1 cellular context compared by ENCODE assay signal in genomic region chr6:167398214-167399050, GRCh38.
TF ChIP-seq lines count a peak whose summit lies in the region.

No MANE protein-coding gene starts in this region.

TF ChIP-seq in HepG2, 621 proteins besides CTCF, POLR2A, EP300 and RAD21 (continued from another document and continues in another):
- TF ChIP-seq SNAPC4 (CRISPR knock-in tag; IDR thresholded peaks at IDR 0.05) (0 out of 2 replicates have a peak, but pooled peaks have one; percentile 61), RARG (CRISPR knock-in tag; IDR thresholded peaks at IDR 0.05; ENCODE audit: low read depth) (no peak), POLR2AphosphoS5 (IDR thresholded peaks at IDR 0.05; ENCODE audit: low read depth, low read length) (peak; percentile 33; the same call in 1 of the 2 replicates), ATRX (CRISPR knock-in tag; IDR thresholded peaks at IDR 0.05; ENCODE audit: borderline replicate concordance) (no peak), ADNP (CRISPR knock-in tag; IDR thresholded peaks at IDR 0.05) (no peak), GTF2F1 (IDR thresholded peaks at IDR 0.05; ENCODE audit: low read length) (no peak), ZNF275 (CRISPR knock-in tag; IDR thresholded peaks at IDR 0.05; ENCODE audit: borderline replicate concordance) (peak; percentile 96), PAX8 (CRISPR knock-in tag; IDR thresholded peaks at IDR 0.05; ENCODE audit: borderline replicate concordance) (no peak), TBX2 (CRISPR knock-in tag; IDR thresholded peaks at IDR 0.05; ENCODE audit: borderline replicate concordance) (peak; percentile 99), MNT (IDR thresholded peaks at IDR 0.05) (0 out of 2 replicates have a peak, but pooled peaks have one; percentile 5), ZNF674 (CRISPR knock-in tag; IDR thresholded peaks at IDR 0.05; ENCODE audit: low read depth) (no peak), ISX (CRISPR knock-in tag; conservative IDR thresholded peaks at IDR 0.05) (no peak), ZNF547 (CRISPR knock-in tag; IDR thresholded peaks at IDR 0.05) (peak; percentile 82), ZBTB38 (CRISPR knock-in tag; IDR thresholded peaks at IDR 0.05) (peak; percentile 97), HNF1B (CRISPR knock-in tag; IDR thresholded peaks at IDR 0.05) (peak; percentile 99), NR0B2 (CRISPR knock-in tag; IDR thresholded peaks at IDR 0.05) (no peak), ZNF75D (CRISPR knock-in tag; IDR thresholded peaks at IDR 0.05; ENCODE audit: borderline replicate concordance) (no peak), NFE2L1 (CRISPR knock-in tag; IDR thresholded peaks at IDR 0.05; ENCODE audit: borderline replicate concordance) (no peak), ZBTB3 (CRISPR knock-in tag; IDR thresholded peaks at IDR 0.05; ENCODE audit: borderline replicate concordance, low read depth) (no peak), KDM2A (CRISPR knock-in tag; IDR thresholded peaks at IDR 0.05; ENCODE audit: borderline replicate concordance, low read depth) (peak; percentile 63; the same call in 1 of the 2 replicates), ARNT2 (CRISPR knock-in tag; IDR thresholded peaks at IDR 0.05; ENCODE audit: low read depth) (0 out of 2 replicates have a peak, but pooled peaks have one; percentile 55), HCFC1 (IDR thresholded peaks at IDR 0.05; ENCODE audit: low read depth, low read length) (no peak), CHD2 (IDR thresholded peaks at IDR 0.05; ENCODE audit: low read depth, low read length) (no peak), ETS1 (CRISPR knock-in tag; IDR thresholded peaks at IDR 0.05) (no peak), ZNF160 (CRISPR knock-in tag; IDR thresholded peaks at IDR 0.05) (peak; percentile 82; the same call in 1 of the 2 replicates), ATM (IDR thresholded peaks at IDR 0.05; ENCODE audit: borderline replicate concordance) (no peak), PAF1 (CRISPR knock-in tag; IDR thresholded peaks at IDR 0.05) (no peak), REST (IDR thresholded peaks at IDR 0.05; ENCODE audit: borderline replicate concordance in 1 of 2, low read depth in 1 of 2, low read length in 2 of 2) (peak in 1 of 2 experiments; percentile 79; a peak in 2 of 4 replicates), MEIS1 (CRISPR knock-in tag; IDR thresholded peaks at IDR 0.05; ENCODE audit: borderline replicate concordance) (no peak; the same call in 1 of the 2 replicates), ZNF256 (CRISPR knock-in tag; conservative IDR thresholded peaks at IDR 0.05) (no peak; the same call in 1 of the 2 replicates), SMAD3 (CRISPR knock-in tag; IDR thresholded peaks at IDR 0.05) (peak; percentile 94; the same call in 1 of the 2 replicates), SIX4 (CRISPR knock-in tag; IDR thresholded peaks at IDR 0.05) (peak; percentile 53; the same call in 1 of the 2 replicates), MTF2 (CRISPR knock-in tag; IDR thresholded peaks at IDR 0.05; ENCODE audit: borderline replicate concordance) (no peak; the same call in 1 of the 2 replicates), TEAD2 (CRISPR knock-in tag; IDR thresholded peaks at IDR 0.05) (no peak), ZNF580 (CRISPR knock-in tag; IDR thresholded peaks at IDR 0.05; ENCODE audit: borderline replicate concordance, low read depth) (peak; percentile 96; the same call in 1 of the 2 replicates), HNF4A (CRISPR knock-in tag; IDR thresholded peaks at IDR 0.05) (peak; percentile 100), ZNF605 (CRISPR knock-in tag; IDR thresholded peaks at IDR 0.05) (peak; percentile 67; the same call in 1 of the 2 replicates), RNF219 (CRISPR knock-in tag; IDR thresholded peaks at IDR 0.05) (no peak), ZSCAN21 (CRISPR knock-in tag; IDR thresholded peaks at IDR 0.05; ENCODE audit: borderline replicate concordance) (peak; percentile 92), ZGPAT (CRISPR knock-in tag; IDR thresholded peaks at IDR 0.05) (peak; percentile 99), RAD51 (IDR thresholded peaks at IDR 0.05; ENCODE audit: borderline replicate concordance) (no peak)
